In the genomic region with DNA sequence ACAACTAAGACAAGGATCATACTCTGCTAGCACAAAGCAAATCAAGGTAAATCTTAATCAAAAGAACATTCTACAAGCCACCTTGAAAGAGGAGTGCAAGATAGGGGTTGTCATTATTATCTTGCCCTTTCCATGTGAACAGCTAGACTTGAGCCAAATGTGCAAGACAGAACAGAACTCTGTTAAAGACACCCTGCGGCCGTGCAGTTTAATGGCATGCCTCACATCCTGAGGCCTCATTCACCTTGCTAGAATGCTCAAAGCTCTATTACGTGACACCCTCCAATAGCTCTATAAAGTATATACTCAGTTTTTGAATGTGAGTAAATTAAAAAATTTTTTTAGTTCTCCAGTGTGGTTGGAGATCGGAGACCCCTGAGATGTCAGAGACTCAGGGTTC, we compare ENCODE assay signal across 22 cellular contexts.
"Had no signal": no experiment of that assay in that cellular context is flagged by ENCODE, and none has a peak within 500 bp of the region (broad histone marks: within the 10 kb centered on the region; RNA-seq: fewer than 3 reads in every experiment).

No MANE protein-coding gene starts in this region.

- H3K9me3 ChIP-seq: SK-N-SH had no signal

- H3K4me3 ChIP-seq: cardiac muscle cell, K562 had no signal

- FAIRE-seq: K562, RCC 7860 had no signal

- DNase-seq: activated CD4-positive, alpha-beta T cell treated with anti-CD3 and anti-CD28 coated beads for 4 hours; activated CD4-positive, alpha-beta T cell treated with anti-CD3 and anti-CD28 coated beads, Interleukin-2, amount 50 U/mL, for 4 hours; activated CD4-positive, CD25-positive, alpha-beta regulatory T cell; activated CD8-positive, alpha-beta memory T cell treated with anti-CD3 and anti-CD28 coated beads, Interleukin-2, amount 50 U/mL, for 48 hours; activated CD8-positive, alpha-beta T cell treated with anti-CD3 and anti-CD28 coated beads, Interleukin-2, amount 10 ng/mL, durations not matched to agents 7 days and 5 days; activated naive CD4-positive, alpha-beta T cell; activated T-cell treated with anti-CD3 and anti-CD28 coated beads, Interleukin-2, amount 50 U/mL, for 1 hour; aorta; Karpas-422; MM.1S; NCI-H146; NCI-H187 treated with DMSO at 0.1 percent for 48 hours; NCI-H2081 treated with DMSO at 0.1 percent for 48 hours; NCI-H446; NCI-H524; PC-3; SK-N-SH; T-helper 1 cell had no signal

- H3K4me2 ChIP-seq: SK-N-SH had no signal

- H3K27me3 ChIP-seq: cardiac muscle cell had no signal

- H3K27ac ChIP-seq: cardiac muscle cell, VCaP had no signal

- ATAC-seq: activated CD8-positive, alpha-beta T cell treated with anti-CD3 and anti-CD28 coated beads, Interleukin-2, amount 10 ng/mL, durations not matched to agents 7 days and 5 days; K562; PC-3 had no signal

- H3K9ac ChIP-seq: SK-N-SH had no signal
